Comparison of ENCODE assay signal across 10 cellular contexts in genomic region chr1:148372731-148373130, GRCh38.
DNase-seq lines count a peak whose midpoint lies in the region; ATAC-seq and TF ChIP-seq lines count a peak whose summit lies in the region.
"Had no signal": no experiment of that assay in that cellular context is flagged by ENCODE, and none has a peak within 500 bp of the region (broad histone marks: within the 10 kb centered on the region; RNA-seq: fewer than 3 reads in every experiment).

No MANE protein-coding gene starts in this region.

- no peak overlapping the region for H3K4me2 ChIP-seq in KMS-11

- H4K20me1 ChIP-seq in KMS-11 (ENCODE audit: insufficient read depth), result no peaks in the 10 kb centered on the region

- H3K9ac ChIP-seq in KMS-11, result no peak overlapping the region

- H3K27me3 ChIP-seq in KMS-11 (ENCODE audit: insufficient read depth, low read depth), result no peaks in the 10 kb centered on the region

- H3K4me3 ChIP-seq in KMS-11 (IDR thresholded peaks at IDR 0.05; ENCODE audit: insufficient read depth, low read depth, low read length), result no peak overlapping the region
- H3K4me3 ChIP-seq: lung had no signal

- H3K4me1 ChIP-seq in KMS-11 (ENCODE audit: low read depth, poor library complexity, severe bottlenecking), result peaks cover 3% of the 10 kb centered on the region

- intact Hi-C loops in cardiac septum (cut with DNase I), result no loop called here

- no peak overlapping the region for H3K27ac ChIP-seq in KMS-11

- 0 out of 2 replicates have a peak overlapping the region, but pooled peaks have one; percentile 5 for H2AFZ ChIP-seq in KMS-11 (ENCODE audit: low read depth)

- no peak for ATAC-seq in HG03469 (IDR thresholded peaks at IDR 0.05; ENCODE audit: unreplicated experiment)
- ATAC-seq in HG03139 (IDR thresholded peaks at IDR 0.05; ENCODE audit: unreplicated experiment), result no peak

- DNase-seq in activated CD4-positive, alpha-beta T cell treated with anti-CD3 and anti-CD28 coated beads, Interleukin-2, amount 50 U/mL, for 1 hour, result peak; percentile 48
- DNase-seq in effector CD4-positive, alpha-beta T cell, result peak; percentile 49
- peak; percentile 61 for DNase-seq in stimulated activated CD4-positive, alpha-beta T cell treated with anti-CD3 and anti-CD28 coated beads, Interleukin-4, amount 100 ng/mL, for 24 hours
- DNase-seq in cardiac septum (ENCODE audit: low spot score) (no peak), erythroblast (lab: John Stamatoyannopoulos, UW) (no peak)
- DNase-seq: NCI-H187 treated with DMSO at 0.1 percent for 48 hours had no signal

- no peak for TF ChIP-seq POLR2A in erythroblast (IDR thresholded peaks at IDR 0.05; ENCODE audit: low read length)

- H3K79me2 ChIP-seq in KMS-11 (ENCODE audit: insufficient read depth, low read depth), result no peaks in the 10 kb centered on the region

- no peaks in the 10 kb centered on the region for H3K36me3 ChIP-seq in KMS-11 (ENCODE audit: insufficient read depth)

- TF ChIP-seq CTCF in KMS-11 (conservative IDR thresholded peaks at IDR 0.05; ENCODE audit: low read depth, low read length), result no peak

Comparison
In these comparisons a context has a peak if more than half of its experiments do, and no peak if none do; other contexts are left out.
1. DNase-seq: peak in activated CD4-positive, alpha-beta T cell treated with anti-CD3 and anti-CD28 coated beads, Interleukin-2, amount 50 U/mL, for 1 hour (single experiment), effector CD4-positive, alpha-beta T cell (single experiment) and stimulated activated CD4-positive, alpha-beta T cell treated with anti-CD3 and anti-CD28 coated beads, Interleukin-4, amount 100 ng/mL, for 24 hours (single experiment); none in cardiac septum (single experiment) and erythroblast (0 of 2).